1 cellular context compared by ENCODE assay signal in genomic region chr6:31864818-31865204, GRCh38.
TF ChIP-seq lines count a peak whose summit lies in the region.

No MANE protein-coding gene starts in this region.

TF ChIP-seq in HepG2, 621 proteins besides CTCF, POLR2A, EP300 and RAD21 (continued from another document):
- TF ChIP-seq ZNF800 (CRISPR knock-in tag; IDR thresholded peaks at IDR 0.05) (no peak), ZNF234 (CRISPR knock-in tag; conservative IDR thresholded peaks at IDR 0.05) (0 out of 2 replicates have a peak, but pooled peaks have one; percentile 46), TFDP2 (CRISPR knock-in tag; IDR thresholded peaks at IDR 0.05) (no peak), ZFP91 (CRISPR knock-in tag; IDR thresholded peaks at IDR 0.05; ENCODE audit: borderline replicate concordance) (no peak), AKNA (CRISPR knock-in tag; IDR thresholded peaks at IDR 0.05; ENCODE audit: borderline replicate concordance) (no peak), ZNF724P (CRISPR knock-in tag; IDR thresholded peaks at IDR 0.05; ENCODE audit: borderline replicate concordance) (no peak), ZNF251 (CRISPR knock-in tag; IDR thresholded peaks at IDR 0.05) (0 out of 2 replicates have a peak, but pooled peaks have one; percentile 34), ZNF781 (CRISPR knock-in tag; IDR thresholded peaks at IDR 0.05; ENCODE audit: borderline replicate concordance, not compliant biosample characterization) (peak; percentile 18), BCLAF1 (IDR thresholded peaks at IDR 0.05) (no peak), DMTF1 (CRISPR knock-in tag; IDR thresholded peaks at IDR 0.05) (0 out of 2 replicates have a peak, but pooled peaks have one; percentile 8), TAF15 (IDR thresholded peaks at IDR 0.05; ENCODE audit: low read depth, low read length, poor library complexity, severe bottlenecking) (no peak), HNRNPLL (IDR thresholded peaks at IDR 0.05; ENCODE audit: low read depth, low read length, poor library complexity, severe bottlenecking) (no peak), IRF9 (CRISPR knock-in tag; IDR thresholded peaks at IDR 0.05; ENCODE audit: borderline replicate concordance) (no peak), ZSCAN25 (CRISPR knock-in tag; IDR thresholded peaks at IDR 0.05) (0 out of 2 replicates have a peak, but pooled peaks have one; percentile 30)
TF ChIP-seq in HepG2: peak in this region for 28.
